In the genomic region with DNA sequence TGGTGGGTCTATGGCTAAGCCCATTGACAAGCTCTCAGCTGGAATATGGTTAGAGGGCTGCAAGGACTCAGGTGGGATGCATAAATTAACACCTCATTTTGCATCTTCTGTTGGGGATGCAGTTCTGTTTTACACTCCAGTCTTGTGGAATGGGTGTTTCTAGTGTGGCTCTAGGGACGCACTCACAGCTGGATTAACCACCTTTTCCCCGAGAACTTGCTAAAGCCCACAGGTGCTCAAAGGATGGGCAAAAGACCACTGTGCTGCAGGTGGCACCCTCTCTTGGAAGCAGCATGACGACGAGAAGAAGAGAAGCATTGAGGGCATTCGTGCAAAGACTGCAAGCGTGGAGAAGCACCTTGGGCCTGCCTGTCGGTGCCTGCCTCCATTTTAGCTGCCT, we compare ENCODE assay signal across 12 cellular contexts. TPM values are rescaled to one million over a fixed set of nuclear protein-coding genes. Genes with fewer than 3 reads are reported as not detected.
"Had no signal": no experiment of that assay in that cellular context is flagged by ENCODE, and none has a peak within 500 bp of the region (broad histone marks: within the 10 kb centered on the region; RNA-seq: fewer than 3 reads in every experiment).

No MANE protein-coding gene starts in this region.

- H3K4me1 Mint-ChIP-seq: IgD-negative memory B cell had no signal

- H3K36me3 ChIP-seq: HAP-1 had no signal

- ATAC-seq: HCT116, HepG2 had no signal

- FAIRE-seq: HepG2 had no signal

- H3K4me1 ChIP-seq: HAP-1 had no signal

- H3K9ac ChIP-seq: GM23248, KMS-11 had no signal

- H3K27ac ChIP-seq: GM23248, HL-60, KMS-11 had no signal

- H3K4me3 ChIP-seq: GM23248, HAP-1 had no signal

- H2AFZ ChIP-seq: GM23248 had no signal

- H3K4me3 Mint-ChIP-seq: IgD-negative memory B cell had no signal

- H3K4me2 ChIP-seq: KMS-11 had no signal

- H3K9me3 ChIP-seq: HAP-1 had no signal

- H3K27ac Mint-ChIP-seq: IgD-negative memory B cell had no signal

- DNase-seq: GM23248, GOT3, H7, KBM-7 had no signal

- H3K36me3 Mint-ChIP-seq: IgD-negative memory B cell had no signal

RNA-seq across cellular contexts. Expression of gene BARX2, which starts 6.9 kb away (rescaled TPM):
- total RNA-seq: GM23248, H4, H7, HepG2, HT1080 had no signal
- polyA plus RNA-seq: GM23248, HepG2, IgD-negative memory B cell had no signal
